Comparison of ENCODE assay signal across 26 cellular contexts in the genomic region with DNA sequence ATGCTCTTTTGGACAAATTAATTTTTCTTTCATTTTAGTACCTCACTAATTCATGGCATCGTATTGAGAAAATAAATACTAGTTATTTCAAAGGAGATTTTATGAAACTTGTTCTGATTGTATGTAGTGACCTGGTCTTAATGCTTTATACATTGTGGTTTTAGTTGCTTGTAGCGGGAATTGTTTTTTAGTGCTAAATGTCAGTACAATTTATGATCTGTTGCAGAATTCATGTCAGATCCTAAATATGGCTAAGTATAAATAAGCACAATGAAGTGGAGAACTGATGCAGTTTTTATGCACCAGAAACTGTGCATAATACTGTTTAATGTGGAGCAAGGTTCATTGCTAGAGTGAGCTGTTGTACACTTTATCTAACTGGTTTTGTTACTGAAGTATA.
"Had no signal": no experiment of that assay in that cellular context is flagged by ENCODE, and none has a peak within 500 bp of the region (broad histone marks: within the 10 kb centered on the region; RNA-seq: fewer than 3 reads in every experiment).

No MANE protein-coding gene starts in this region.

- DNase-seq: activated B cell treated with CpG ODN at 0.5 μM for 24 hours; activated CD4-positive, alpha-beta memory T cell treated with anti-CD3 and anti-CD28 coated beads for 36 hours; activated CD4-positive, alpha-beta T cell treated with anti-CD3 and anti-CD28 coated beads, Interleukin-2, amount 10 ng/mL, durations not matched to agents 7 days and 5 days; activated gamma-delta T cell; activated naive CD4-positive, alpha-beta T cell treated with anti-CD3 and anti-CD28 coated beads for 36 hours; activated T-cell treated with anti-CD3 and anti-CD28 coated beads for 4 hours; activated T-cell treated with anti-CD3 and anti-CD28 coated beads, Interleukin-2, amount 50 U/mL, for 48 hours; adrenal gland; anterior cingulate cortex; colonic mucosa; NCI-H1092; NCI-H1417; NCI-H1930; NCI-H2171; NCI-H2227 treated with DMSO at 0.1 percent for 48 hours; NCI-H510A; NCI-H526 treated with DMSO at 0.1 percent for 48 hours; NCI-H82; SIG-M5; T-cell; T-helper 2 cell; T1000 had no signal

- ATAC-seq: activated T-helper 17 cell treated with anti-CD3 and anti-CD28 coated beads, Interleukin-2, amount 50 U/mL, for 72 hours; T-cell had no signal

- FAIRE-seq: RCC 7860, TTC549 had no signal

- H3K4me3 ChIP-seq: adrenal gland, colonic mucosa, SK-N-MC had no signal
